Comparison of ENCODE assay signal across 8 cellular contexts in genomic region chr20:46568570-46569129, GRCh38. TPM values are rescaled to one million over a fixed set of nuclear protein-coding genes. Genes with fewer than 3 reads are reported as not detected.
DNase-seq lines count a peak whose midpoint lies in the region; ATAC-seq lines count a peak whose summit lies in the region.

No MANE protein-coding gene starts in this region.

- no peak overlapping the region for H3K27ac Mint-ChIP-seq in immature natural killer cell

- in situ Hi-C loops in KBM-7 (cut with MboI; ENCODE audit: low pct_unique_long_range_greater_than_20kb, low sequenced_read_pairs) = no loop called here

- no peaks in the 10 kb centered on the region for H3K9me3 Mint-ChIP-seq in immature natural killer cell

- H3K36me3 Mint-ChIP-seq in immature natural killer cell = no peaks in the 10 kb centered on the region

- H3K27me3 Mint-ChIP-seq in immature natural killer cell (ENCODE audit: low read depth in 3 of 3) = peaks cover 2 to 7% (median 7%) of the 10 kb centered on the region in 3 donors

- ATAC-seq in HG03342 (IDR thresholded peaks at IDR 0.05; ENCODE audit: unreplicated experiment) = no peak

- H3K4me1 Mint-ChIP-seq in immature natural killer cell = no peaks in the 10 kb centered on the region

- DNase-seq in C1 segment of cervical spinal cord (lab: John Stamatoyannopoulos, UW) (peak; percentile 45 to 93 (median 86)), NCI-H2107 (lab: John Stamatoyannopoulos, UW) (peak; percentile 51), caudate nucleus (lab: John Stamatoyannopoulos, UW) (peak in 60 of 61 donors; percentile 35 to 94 (median 84)), mesenteric fat pad (ENCODE audit: low spot score) (peak; percentile 93), KBM-7 (no peak), immature natural killer cell (no peak)
- no peak for DNase-seq in activated CD4-positive, alpha-beta T cell treated with anti-CD3 and anti-CD28 coated beads, Interleukin-2, amount 50 U/mL, for 48 hours

- no peak overlapping the region for H3K4me3 Mint-ChIP-seq in immature natural killer cell

- peak overlapping the region; percentile 93 for H3K27ac ChIP-seq in caudate nucleus (ENCODE audit: low read depth, low read length)

RNA-seq across cellular contexts. Expression of gene OCSTAMP, which starts 18.2 kb away (rescaled TPM):
- not detected for total RNA-seq in mesenteric fat pad
- polyA plus RNA-seq in immature natural killer cell = not detected

RNA-seq across cellular contexts. Expression of gene ZNF334, which starts 55.3 kb away (rescaled TPM):
- 0.90 TPM for total RNA-seq in mesenteric fat pad
- under 1 TPM in 1 of 3 donors, not detected in 2; 0.18 TPM for polyA plus RNA-seq in immature natural killer cell

Comparison
In these comparisons a context has a peak if more than half of its experiments do, and no peak if none do; other contexts are left out.
1. DNase-seq: peak in C1 segment of cervical spinal cord (14 of 14), NCI-H2107 (single experiment), caudate nucleus (60 of 61) and mesenteric fat pad (single experiment); none in activated CD4-positive, alpha-beta T cell treated with anti-CD3 and anti-CD28 coated beads, Interleukin-2, amount 50 U/mL, for 48 hours (0 of 2), KBM-7 (single experiment) and immature natural killer cell (0 of 3).